8 cellular contexts compared by ENCODE assay signal in genomic region chr11:1863352-1864215, GRCh38. TPM values are rescaled to one million over a fixed set of nuclear protein-coding genes. Genes with fewer than 3 reads are reported as not detected.
DNase-seq lines count a peak whose midpoint lies in the region; FAIRE-seq and TF ChIP-seq lines count a peak whose summit lies in the region.

No MANE protein-coding gene starts in this region.

- no peak overlapping the region for H3K27ac Mint-ChIP-seq in astrocyte (ENCODE audit: unreplicated experiment)
- H3K27ac Mint-ChIP-seq in activated T-helper 2 cell treated with anti-CD3 and anti-CD28 coated beads, Interferon-gamma antibody, Interleukin-2, Interleukin-4, amounts not matched to agents 10 μg/mL and 5 μg/mL and 100 μg/mL, durations not matched to agents 14 hours and 24 hours and 36 hours: no peak overlapping the region
- H3K27ac Mint-ChIP-seq in T-helper 2 cell treated with Interferon-gamma antibody and Interleukin-4, amounts not matched to agents 5 μg/mL and 100 μg/mL, for 36 hours: no peak overlapping the region

- no peak for TF ChIP-seq CTCF in HEK293 (tag by site-specific recombination; IDR thresholded peaks at IDR 0.05)
- no peak for TF ChIP-seq CTCF in astrocyte (IDR thresholded peaks at IDR 0.05; ENCODE audit: insufficient read depth, low read depth, low read length)
- TF ChIP-seq CTCF in hepatocyte (IDR thresholded peaks at IDR 0.05; ENCODE audit: poor library complexity): no peak

- H2AFZ ChIP-seq in astrocyte (ENCODE audit: low read depth, low read length) (peak overlapping the region; percentile 43), hepatocyte (no peak overlapping the region)

- H3K9ac ChIP-seq in astrocyte (ENCODE audit: low read length): peak overlapping the region; percentile 73
- no peak overlapping the region for H3K9ac ChIP-seq in rectal smooth muscle tissue (ENCODE audit: low read length)

- H3K27ac ChIP-seq in HEK293 (ENCODE audit: extremely low read depth, low read depth, low read length) (no peak overlapping the region), astrocyte (ENCODE audit: low read depth, low read length) (peak overlapping the region; percentile 86), hepatocyte (peak overlapping the region; percentile 77), rectal smooth muscle tissue (ENCODE audit: low read depth, low read length) (peak overlapping the region; percentile 80)

- H3K4me3 ChIP-seq in HEK293 (ENCODE audit: low read depth, low read length) (no peak overlapping the region), astrocyte (ENCODE audit: insufficient read depth, low read depth, low read length) (no peak overlapping the region), hepatocyte (no peak overlapping the region), rectal smooth muscle tissue (ENCODE audit: low read length) (peak overlapping the region; percentile 54)

- WGBS in hepatocyte (ENCODE audit: low lambda C conversion rate, missing lambda C conversion rate): 52% methylated on average over 23 of the region's 27 CpGs

- H3K4me1 Mint-ChIP-seq in astrocyte (ENCODE audit: low read depth, unreplicated experiment): peaks cover 9% of the 10 kb centered on the region
- H3K4me1 Mint-ChIP-seq in activated T-helper 2 cell treated with anti-CD3 and anti-CD28 coated beads, Interferon-gamma antibody, Interleukin-2, Interleukin-4, amounts not matched to agents 10 μg/mL and 5 μg/mL and 100 μg/mL, durations not matched to agents 14 hours and 24 hours and 36 hours (ENCODE audit: low read depth): peaks cover 4% of the 10 kb centered on the region
- H3K4me1 Mint-ChIP-seq in T-helper 2 cell treated with Interferon-gamma antibody and Interleukin-4, amounts not matched to agents 5 μg/mL and 100 μg/mL, for 36 hours (ENCODE audit: low read depth): no peaks in the 10 kb centered on the region

- H3K9me3 ChIP-seq in HEK293 (ENCODE audit: control insufficient read depth, insufficient read depth, low read depth, low read length): no peaks in the 10 kb centered on the region
- H3K9me3 ChIP-seq in astrocyte (ENCODE audit: insufficient read depth, low read depth, low read length): no peaks in the 10 kb centered on the region
- no peaks in the 10 kb centered on the region for H3K9me3 ChIP-seq in hepatocyte (ENCODE audit: low read depth)

- intact Hi-C loops in activated T-helper 2 cell treated with anti-CD3 and anti-CD28 coated beads, Interferon-gamma antibody, Interleukin-2, Interleukin-4, amounts not matched to agents 10 μg/mL and 5 μg/mL and 100 μg/mL, durations not matched to agents 14 hours and 24 hours and 36 hours (cut with micrococcal nuclease): no loop called here

- no peaks in the 10 kb centered on the region for H3K9me2 ChIP-seq in hepatocyte (replicated peaks; ENCODE audit: insufficient read depth)

- H3K79me2 ChIP-seq in astrocyte (ENCODE audit: insufficient read depth, low read length): no peaks in the 10 kb centered on the region
- no peaks in the 10 kb centered on the region for H3K79me2 ChIP-seq in hepatocyte

- CTCF ChIA-PET in HEK293 (lab: Yijun Ruan, JAX): interaction anchor here (0.6 to 1.4 kb wide), 3 partner anchors 90 to 1094 kb away, joined by 3 to 5 read pairs (median 5); no protein-coding TSS in a partner anchor

- no peaks in the 10 kb centered on the region for H3K9me3 Mint-ChIP-seq in astrocyte (ENCODE audit: unreplicated experiment)
- no peaks in the 10 kb centered on the region for H3K9me3 Mint-ChIP-seq in activated T-helper 2 cell treated with anti-CD3 and anti-CD28 coated beads, Interferon-gamma antibody, Interleukin-2, Interleukin-4, amounts not matched to agents 10 μg/mL and 5 μg/mL and 100 μg/mL, durations not matched to agents 14 hours and 24 hours and 36 hours
- H3K9me3 Mint-ChIP-seq in T-helper 2 cell treated with Interferon-gamma antibody and Interleukin-4, amounts not matched to agents 5 μg/mL and 100 μg/mL, for 36 hours: no peaks in the 10 kb centered on the region

- no peak overlapping the region for H3K4me3 Mint-ChIP-seq in astrocyte (ENCODE audit: unreplicated experiment)
- H3K4me3 Mint-ChIP-seq in activated T-helper 2 cell treated with anti-CD3 and anti-CD28 coated beads, Interferon-gamma antibody, Interleukin-2, Interleukin-4, amounts not matched to agents 10 μg/mL and 5 μg/mL and 100 μg/mL, durations not matched to agents 14 hours and 24 hours and 36 hours (ENCODE audit: low read depth): no peak overlapping the region
- no peak overlapping the region for H3K4me3 Mint-ChIP-seq in T-helper 2 cell treated with Interferon-gamma antibody and Interleukin-4, amounts not matched to agents 5 μg/mL and 100 μg/mL, for 36 hours

- DNase-seq in 8988T (peak; percentile 90), astrocyte (ENCODE audit: low read depth) (peak; percentile 82), hepatocyte (ENCODE audit: low spot score) (peak; percentile 64), NCI-H1105 treated with DMSO at 0.1 percent for 48 hours (lab: John Stamatoyannopoulos, UW) (no peak)
- DNase-seq in activated T-helper 2 cell treated with anti-CD3 and anti-CD28 coated beads, Interferon-gamma antibody, Interleukin-2, Interleukin-4, amounts not matched to agents 10 μg/mL and 5 μg/mL and 100 μg/mL, durations not matched to agents 14 hours and 24 hours and 36 hours (ENCODE audit: low spot score): no peak
- no peak for DNase-seq in T-helper 2 cell treated with Interferon-gamma antibody and Interleukin-4, amounts not matched to agents 5 μg/mL and 100 μg/mL, for 36 hours (ENCODE audit: low spot score)

- POLR2A ChIA-PET in HEK293 (lab: Yijun Ruan, JAX): no interaction called here

- H4K20me1 ChIP-seq in astrocyte (ENCODE audit: insufficient read depth, low read length): no peaks in the 10 kb centered on the region
- no peaks in the 10 kb centered on the region for H4K20me1 ChIP-seq in hepatocyte (ENCODE audit: insufficient read depth, poor library complexity, severe bottlenecking)

- no peaks in the 10 kb centered on the region for H3K27me3 ChIP-seq in astrocyte (ENCODE audit: insufficient read depth, low read length)
- H3K27me3 ChIP-seq in hepatocyte: no peaks in the 10 kb centered on the region
- H3K27me3 ChIP-seq in rectal smooth muscle tissue (ENCODE audit: control insufficient read depth, insufficient read depth, low read length): no peaks in the 10 kb centered on the region

- H3K4me1 ChIP-seq in HEK293 (ENCODE audit: control insufficient read depth, insufficient read depth, low read length): no peaks in the 10 kb centered on the region
- peaks cover 25% of the 10 kb centered on the region for H3K4me1 ChIP-seq in astrocyte (ENCODE audit: insufficient read depth, low read length)
- H3K4me1 ChIP-seq in hepatocyte (ENCODE audit: insufficient read depth): peaks cover 18% of the 10 kb centered on the region
- H3K4me1 ChIP-seq in rectal smooth muscle tissue (ENCODE audit: control insufficient read depth, insufficient read depth, low read length): peaks cover 22% of the 10 kb centered on the region

- H3K4me2 ChIP-seq in astrocyte (ENCODE audit: low read length) (peak overlapping the region; percentile 80), hepatocyte (peak overlapping the region; percentile 58)

- FAIRE-seq in astrocyte (lab: Jason Lieb, UNC): peak; percentile 13

- peaks cover 6% of the 10 kb centered on the region for H3K27me3 Mint-ChIP-seq in astrocyte (ENCODE audit: low read depth, unreplicated experiment)
- H3K27me3 Mint-ChIP-seq in activated T-helper 2 cell treated with anti-CD3 and anti-CD28 coated beads, Interferon-gamma antibody, Interleukin-2, Interleukin-4, amounts not matched to agents 10 μg/mL and 5 μg/mL and 100 μg/mL, durations not matched to agents 14 hours and 24 hours and 36 hours (ENCODE audit: low read depth): no peaks in the 10 kb centered on the region
- no peaks in the 10 kb centered on the region for H3K27me3 Mint-ChIP-seq in T-helper 2 cell treated with Interferon-gamma antibody and Interleukin-4, amounts not matched to agents 5 μg/mL and 100 μg/mL, for 36 hours (ENCODE audit: low read depth)

- no peaks in the 10 kb centered on the region for H3K36me3 Mint-ChIP-seq in astrocyte (ENCODE audit: low read depth, unreplicated experiment)
- peaks cover 15% of the 10 kb centered on the region for H3K36me3 Mint-ChIP-seq in activated T-helper 2 cell treated with anti-CD3 and anti-CD28 coated beads, Interferon-gamma antibody, Interleukin-2, Interleukin-4, amounts not matched to agents 10 μg/mL and 5 μg/mL and 100 μg/mL, durations not matched to agents 14 hours and 24 hours and 36 hours (ENCODE audit: low read depth)
- peaks cover 5% of the 10 kb centered on the region for H3K36me3 Mint-ChIP-seq in T-helper 2 cell treated with Interferon-gamma antibody and Interleukin-4, amounts not matched to agents 5 μg/mL and 100 μg/mL, for 36 hours (ENCODE audit: low read depth)

- H3K36me3 ChIP-seq in HEK293 (ENCODE audit: control insufficient read depth in 2 of 2, insufficient read depth in 1 of 2, low read length in 2 of 2): no peaks in the 10 kb centered on the region
- H3K36me3 ChIP-seq in astrocyte (ENCODE audit: insufficient read depth, low read length): no peaks in the 10 kb centered on the region
- H3K36me3 ChIP-seq in hepatocyte (replicated peaks; ENCODE audit: insufficient read depth, low read depth): no peaks in the 10 kb centered on the region
- no peaks in the 10 kb centered on the region for H3K36me3 ChIP-seq in rectal smooth muscle tissue (ENCODE audit: control insufficient read depth, insufficient read depth, low read length)

RNA-seq across cellular contexts. Expression of gene LSP1, which starts 10.7 kb away (rescaled TPM):
- 1.3 and 1.9 TPM in 2 replicates for total RNA-seq in astrocyte
- 27.1 and 29.9 TPM in 2 replicates for total RNA-seq in hepatocyte
- 41.4 and 47.0 TPM in 2 replicates for polyA plus RNA-seq in hepatocyte
- 442 and 449 TPM in 2 replicates for total RNA-seq in activated T-helper 2 cell treated with anti-CD3 and anti-CD28 coated beads, Interferon-gamma antibody, Interleukin-2, Interleukin-4, amounts not matched to agents 10 μg/mL and 5 μg/mL and 100 μg/mL, durations not matched to agents 14 hours and 24 hours and 36 hours

RNA-seq across cellular contexts. Expression of gene TNNI2, which starts 24.8 kb away (rescaled TPM):
- not detected in 2 replicates for total RNA-seq in astrocyte
- total RNA-seq in hepatocyte: 0.73 and 2.4 TPM in 2 replicates
- 5.5 and 10.9 TPM in 2 replicates for polyA plus RNA-seq in hepatocyte
- total RNA-seq in activated T-helper 2 cell treated with anti-CD3 and anti-CD28 coated beads, Interferon-gamma antibody, Interleukin-2, Interleukin-4, amounts not matched to agents 10 μg/mL and 5 μg/mL and 100 μg/mL, durations not matched to agents 14 hours and 24 hours and 36 hours: 0.27 TPM in 1 of 2 replicates, not detected in the other

RNA-seq across cellular contexts. Expression of gene PRR33, which starts 28.1 kb away (rescaled TPM):
- total RNA-seq in astrocyte: not detected in 2 replicates
- not detected in 2 replicates for total RNA-seq in hepatocyte
- 0.29 and 0.47 TPM in 2 replicates for polyA plus RNA-seq in hepatocyte
- total RNA-seq in activated T-helper 2 cell treated with anti-CD3 and anti-CD28 coated beads, Interferon-gamma antibody, Interleukin-2, Interleukin-4, amounts not matched to agents 10 μg/mL and 5 μg/mL and 100 μg/mL, durations not matched to agents 14 hours and 24 hours and 36 hours: 0.05 TPM in 1 of 2 replicates, not detected in the other

RNA-seq across cellular contexts. Expression of gene SYT8, which starts 28.8 kb away (rescaled TPM):
- total RNA-seq in astrocyte (0.36 and 0.38 TPM in 2 replicates), hepatocyte (2.6 and 6.3 TPM in 2 replicates)
- polyA plus RNA-seq in hepatocyte: 29.2 and 42.1 TPM in 2 replicates
- not detected in 2 replicates for total RNA-seq in activated T-helper 2 cell treated with anti-CD3 and anti-CD28 coated beads, Interferon-gamma antibody, Interleukin-2, Interleukin-4, amounts not matched to agents 10 μg/mL and 5 μg/mL and 100 μg/mL, durations not matched to agents 14 hours and 24 hours and 36 hours

RNA-seq across cellular contexts. Expression of gene TNNT3, which starts 55.9 kb away (rescaled TPM):
- total RNA-seq in astrocyte (not detected in 2 replicates), hepatocyte (19.2 and 20.6 TPM in 2 replicates)
- 29.9 and 41.4 TPM in 2 replicates for polyA plus RNA-seq in hepatocyte
- total RNA-seq in activated T-helper 2 cell treated with anti-CD3 and anti-CD28 coated beads, Interferon-gamma antibody, Interleukin-2, Interleukin-4, amounts not matched to agents 10 μg/mL and 5 μg/mL and 100 μg/mL, durations not matched to agents 14 hours and 24 hours and 36 hours: 2.0 and 2.9 TPM in 2 replicates

Comparison
In these comparisons a context has a peak if more than half of its experiments do, and no peak if none do; other contexts are left out.
1. DNase-seq: peak in 8988T (single experiment), astrocyte (single experiment) and hepatocyte (single experiment); none in activated T-helper 2 cell treated with anti-CD3 and anti-CD28 coated beads, Interferon-gamma antibody, Interleukin-2, Interleukin-4, amounts not matched to agents 10 μg/mL and 5 μg/mL and 100 μg/mL, durations not matched to agents 14 hours and 24 hours and 36 hours (single experiment), NCI-H1105 treated with DMSO at 0.1 percent for 48 hours (single experiment) and T-helper 2 cell treated with Interferon-gamma antibody and Interleukin-4, amounts not matched to agents 5 μg/mL and 100 μg/mL, for 36 hours (single experiment).
2. RNA of gene LSP1, which starts 10.7 kb away (total RNA-seq): 442 to 449 TPM in activated T-helper 2 cell treated with anti-CD3 and anti-CD28 coated beads, Interferon-gamma antibody, Interleukin-2, Interleukin-4, amounts not matched to agents 10 μg/mL and 5 μg/mL and 100 μg/mL, durations not matched to agents 14 hours and 24 hours and 36 hours; 27.1 to 29.9 TPM in hepatocyte and 1.3 to 1.9 TPM in astrocyte; every median in the first group is over 10 times any median in the second.